ENCODE assay signal across 13 cellular contexts in genomic region chr12:31215521-31216232, GRCh38.
DNase-seq lines count a peak whose midpoint lies in the region; ATAC-seq and TF ChIP-seq lines count a peak whose summit lies in the region.
"Had no signal": no experiment of that assay in that cellular context is flagged by ENCODE, and none has a peak within 500 bp of the region (broad histone marks: within the 10 kb centered on the region; RNA-seq: fewer than 3 reads in every experiment).

No MANE protein-coding gene starts in this region.

- H4K20me1 ChIP-seq in osteoblast (ENCODE audit: insufficient read depth, low read length) = no peaks in the 10 kb centered on the region

- H3K36me3 ChIP-seq in endodermal cell (ENCODE audit: control insufficient read depth, insufficient read depth, low read length) (no peaks in the 10 kb centered on the region), osteoblast (ENCODE audit: insufficient read depth, low read length) (no peaks in the 10 kb centered on the region), Caco-2 (ENCODE audit: control insufficient read depth, insufficient read depth, low read length) (no peaks in the 10 kb centered on the region), A673 (ENCODE audit: insufficient read depth, low read length, poor library complexity, severe bottlenecking) (no peaks in the 10 kb centered on the region)
- H3K36me3 ChIP-seq: cardiac muscle cell, suprapubic skin had no signal

- H2AFZ ChIP-seq in osteoblast (ENCODE audit: low read length) = no peak overlapping the region
- H2AFZ ChIP-seq: parathyroid adenoma had no signal

- no peak overlapping the region for H3K4me2 ChIP-seq in osteoblast (ENCODE audit: insufficient read depth, low read length)

- H3K79me2 ChIP-seq in osteoblast (ENCODE audit: insufficient read depth, low read length) = no peaks in the 10 kb centered on the region
- H3K79me2 ChIP-seq: parathyroid adenoma had no signal

- H3K9ac ChIP-seq in endodermal cell (ENCODE audit: extremely low read depth, low read length, poor library complexity, severe bottlenecking) = no peak overlapping the region
- H3K9ac ChIP-seq: parathyroid adenoma had no signal

- peak; percentile 13 for DNase-seq in NCI-H510A treated with DMSO at 0.1 percent for 48 hours (lab: John Stamatoyannopoulos, UW)
- DNase-seq in NCI-H510A (lab: John Stamatoyannopoulos, UW) = no peak
- DNase-seq in NCI-H2029 (lab: John Stamatoyannopoulos, UW) = peak; percentile 70
- DNase-seq in endodermal cell = peak; percentile 57
- peak; percentile 42 for DNase-seq in osteoblast (ENCODE audit: insufficient read length, low spot score, missing footprints)
- DNase-seq in Caco-2 = no peak
- DNase-seq in A673 (ENCODE audit: low spot score) = no peak
- DNase-seq: activated naive CD4-positive, alpha-beta T cell treated with anti-CD3 and anti-CD28 coated beads for 36 hours; NCI-H82 had no signal

- POLR2A ChIA-PET in Caco-2 (lab: Charles Lee) (no interaction called here), A673 (lab: Charles Lee; ENCODE audit: low non-redundant PET) (no interaction called here)

- CTCF ChIA-PET in Caco-2 (lab: Charles Lee) (no interaction called here), A673 (lab: Charles Lee) (no interaction called here)

- H3K27me3 ChIP-seq in endodermal cell (ENCODE audit: control insufficient read depth, insufficient read depth, low read length, poor library complexity, severe bottlenecking) (peaks cover 4% of the 10 kb centered on the region), osteoblast (ENCODE audit: insufficient read depth, low read length) (peaks cover 13% of the 10 kb centered on the region), Caco-2 (replicated peaks; ENCODE audit: control insufficient read depth, insufficient read depth, low read length) (no peaks in the 10 kb centered on the region), A673 (replicated peaks; ENCODE audit: insufficient read depth, low read depth, low read length, poor library complexity) (peaks cover 5% of the 10 kb centered on the region)
- H3K27me3 ChIP-seq: cardiac muscle cell had no signal

- no peak overlapping the region for H3K27ac ChIP-seq in endodermal cell (ENCODE audit: low read depth, low read length)
- no peak overlapping the region for H3K27ac ChIP-seq in osteoblast (ENCODE audit: low read depth, low read length)
- no peak overlapping the region for H3K27ac ChIP-seq in A673 (ENCODE audit: low read depth, low read length, poor library complexity, severe bottlenecking)
- H3K27ac ChIP-seq: cardiac muscle cell, parathyroid adenoma, suprapubic skin had no signal

- no peak overlapping the region for H3K4me3 ChIP-seq in endodermal cell (ENCODE audit: low read length)
- H3K4me3 ChIP-seq in osteoblast (ENCODE audit: insufficient read depth, low read length) = no peak overlapping the region
- no peak overlapping the region for H3K4me3 ChIP-seq in Caco-2 (ENCODE audit: low read depth, low read length)
- H3K4me3 ChIP-seq in A673 (ENCODE audit: low read depth, low read length, poor library complexity, severe bottlenecking) = no peak overlapping the region
- H3K4me3 ChIP-seq: cardiac muscle cell, suprapubic skin had no signal

- H3K4me3 Mint-ChIP-seq in endodermal cell (no peak overlapping the region), Caco-2 (ENCODE audit: unreplicated experiment) (no peak overlapping the region)
- H3K4me3 Mint-ChIP-seq: activated naive CD4-positive, alpha-beta T cell treated with anti-CD3 and anti-CD28 coated beads for 36 hours had no signal

- H3K27ac Mint-ChIP-seq in endodermal cell (no peak overlapping the region), Caco-2 (ENCODE audit: unreplicated experiment) (no peak overlapping the region)
- H3K27ac Mint-ChIP-seq: activated naive CD4-positive, alpha-beta T cell treated with anti-CD3 and anti-CD28 coated beads for 36 hours had no signal

- intact Hi-C loops in Caco-2 (cut with micrococcal nuclease; ENCODE audit: unreplicated experiment) = no loop called here
- intact Hi-C loops in A673 (cut with micrococcal nuclease; ENCODE audit: unreplicated experiment) = no loop called here

- BruUV-seq in Caco-2 (replicated peaks; lab: Mats Ljungman, UMichigan) = no TSS peak
- BruUV-seq in A673 (replicated peaks; lab: Mats Ljungman, UMichigan) = no TSS peak

- H3K9me3 ChIP-seq in endodermal cell (ENCODE audit: control insufficient read depth, low read length) = no peaks in the 10 kb centered on the region
- no peaks in the 10 kb centered on the region for H3K9me3 ChIP-seq in osteoblast (ENCODE audit: low read depth, low read length)
- no peaks in the 10 kb centered on the region for H3K9me3 ChIP-seq in Caco-2
- no peaks in the 10 kb centered on the region for H3K9me3 ChIP-seq in A673 (ENCODE audit: low read depth, low read length, poor library complexity, severe bottlenecking)
- H3K9me3 ChIP-seq: suprapubic skin had no signal

- H3K4me1 ChIP-seq in endodermal cell (ENCODE audit: control insufficient read depth, insufficient read depth, low read length) (no peaks in the 10 kb centered on the region), osteoblast (ENCODE audit: insufficient read depth, low read length) (no peaks in the 10 kb centered on the region), Caco-2 (peaks cover 6% of the 10 kb centered on the region; the same call in 1 of the 2 replicates), A673 (ENCODE audit: insufficient read depth, low read length, poor library complexity, severe bottlenecking) (no peaks in the 10 kb centered on the region)
- H3K4me1 ChIP-seq: parathyroid adenoma, suprapubic skin had no signal

- WGBS in endodermal cell (ENCODE audit: insufficient coverage in 1 of 2, insufficient read length in 1 of 2), 2 experiments = 86% methylated on average over 4 to 6 of the region's 6 CpGs

- H3K27me3 Mint-ChIP-seq in endodermal cell (ENCODE audit: insufficient read depth) = peaks cover 70% of the 10 kb centered on the region
- peaks cover 5% of the 10 kb centered on the region for H3K27me3 Mint-ChIP-seq in Caco-2 (ENCODE audit: insufficient read depth, unreplicated experiment)

- H3K9me3 Mint-ChIP-seq in endodermal cell = no peaks in the 10 kb centered on the region
- no peaks in the 10 kb centered on the region for H3K9me3 Mint-ChIP-seq in Caco-2 (ENCODE audit: unreplicated experiment)
- H3K9me3 Mint-ChIP-seq: activated naive CD4-positive, alpha-beta T cell treated with anti-CD3 and anti-CD28 coated beads for 36 hours had no signal

- ATAC-seq in GM21360 (IDR thresholded peaks at IDR 0.05; ENCODE audit: unreplicated experiment) = no peak

- peaks cover 19% of the 10 kb centered on the region for H3K4me1 Mint-ChIP-seq in endodermal cell
- H3K4me1 Mint-ChIP-seq in Caco-2 (ENCODE audit: low read depth, unreplicated experiment) = peaks cover 23% of the 10 kb centered on the region

- no peaks in the 10 kb centered on the region for H3K36me3 Mint-ChIP-seq in endodermal cell (ENCODE audit: low read depth)
- H3K36me3 Mint-ChIP-seq in Caco-2 (ENCODE audit: insufficient read depth, unreplicated experiment) = no peaks in the 10 kb centered on the region

- TF ChIP-seq CTCF in endodermal cell (conservative IDR thresholded peaks at IDR 0.05) (peak; percentile 67), osteoblast (IDR thresholded peaks at IDR 0.05; ENCODE audit: extremely low read depth, low read depth, low read length) (no peak), Caco-2 (IDR thresholded peaks at IDR 0.05; ENCODE audit: insufficient read depth in 1 of 2, low read depth in 1 of 2, low read length in 1 of 2, severe bottlenecking in 1 of 2, unreplicated experiment in 1 of 2) (peak in 1 of 2 experiments; percentile 9), A673 (conservative IDR thresholded peaks at IDR 0.05; ENCODE audit: low read depth, low read length) (no peak)

Comparison
In these comparisons a context has a peak if more than half of its experiments do, and no peak if none do; other contexts are left out.
1. DNase-seq: peak in NCI-H510A treated with DMSO at 0.1 percent for 48 hours (single experiment), NCI-H2029 (single experiment), endodermal cell (single experiment) and osteoblast (single experiment); none in NCI-H510A (single experiment), Caco-2 (0 of 2) and A673 (single experiment).